32 cellular contexts compared by ENCODE assay signal in the genomic region with DNA sequence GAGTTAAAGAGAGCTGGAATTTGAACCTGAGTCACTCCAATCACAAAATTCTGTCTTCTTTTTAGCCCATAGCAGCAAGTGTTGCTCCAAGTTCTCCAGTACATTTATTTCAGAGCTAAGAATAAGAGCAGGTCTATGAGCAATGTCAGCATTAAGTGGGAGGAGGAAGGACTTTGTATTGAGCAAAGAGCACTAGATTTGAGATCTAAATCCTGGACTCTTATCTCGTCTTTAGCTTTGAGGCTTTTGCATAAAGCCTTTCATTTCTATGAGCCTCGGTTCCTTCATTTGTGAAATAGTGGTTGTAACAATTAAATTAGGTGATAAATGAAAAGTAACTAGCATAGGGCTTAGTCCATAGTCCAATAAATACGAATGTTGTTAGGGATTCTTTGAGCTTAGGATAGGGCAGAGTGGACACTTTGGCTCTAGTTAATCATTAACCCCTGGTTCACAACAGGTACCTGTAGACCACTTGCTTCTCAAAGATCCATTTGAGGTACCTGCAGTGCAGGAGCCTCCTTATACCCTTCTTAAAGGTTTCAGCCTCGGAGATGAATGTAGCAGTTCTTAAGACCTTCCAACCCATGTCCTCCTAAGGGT.
"Had no signal": no experiment of that assay in that cellular context is flagged by ENCODE, and none has a peak within 500 bp of the region (broad histone marks: within the 10 kb centered on the region; RNA-seq: fewer than 3 reads in every experiment).

No MANE protein-coding gene starts in this region.

- H3K9me3 Mint-ChIP-seq: activated CD4-positive, alpha-beta T cell treated with anti-CD3 and anti-CD28 coated beads, Interleukin-2, amount 10 ng/mL, durations not matched to agents 24 days and 14 days had no signal

- H3K27ac ChIP-seq: adrenal gland, ascending aorta, breast epithelium, cardiac muscle cell, colonic mucosa, epithelial cell of prostate, esophagus squamous epithelium, gastroesophageal sphincter, heart right ventricle had no signal

- H3K9me3 ChIP-seq: adrenal gland, ascending aorta, breast epithelium, colonic mucosa, esophagus squamous epithelium had no signal

- H3K4me1 Mint-ChIP-seq: activated CD4-positive, alpha-beta T cell treated with anti-CD3 and anti-CD28 coated beads for 36 hours; activated CD4-positive, alpha-beta T cell treated with anti-CD3 and anti-CD28 coated beads, Interleukin-2, amount 10 ng/mL, durations not matched to agents 24 days and 14 days; activated CD8-positive, alpha-beta memory T cell treated with anti-CD3 and anti-CD28 coated beads, Interleukin-2, amount 10 ng/mL, durations not matched to agents 7 days and 5 days; activated naive CD4-positive, alpha-beta T cell treated with anti-CD3 and anti-CD28 coated beads, Interleukin-2, amount 50 U/mL, for 24 hours; activated naive CD8-positive, alpha-beta T cell treated with anti-CD3 and anti-CD28 coated beads for 36 hours; activated naive CD8-positive, alpha-beta T cell treated with anti-CD3 and anti-CD28 coated beads, Interleukin-2, amount 50 U/mL, for 24 hours; brain had no signal

- H3K4me3 Mint-ChIP-seq: activated CD4-positive, alpha-beta memory T cell treated with anti-CD3 and anti-CD28 coated beads for 36 hours; activated CD4-positive, alpha-beta T cell treated with anti-CD3 and anti-CD28 coated beads for 36 hours; activated CD4-positive, alpha-beta T cell treated with anti-CD3 and anti-CD28 coated beads, Interleukin-2, amount 10 ng/mL, durations not matched to agents 24 days and 14 days; activated CD8-positive, alpha-beta memory T cell treated with anti-CD3 and anti-CD28 coated beads, Interleukin-2, amount 10 ng/mL, durations not matched to agents 7 days and 5 days; activated CD8-positive, alpha-beta T cell treated with anti-CD3 and anti-CD28 coated beads, Interleukin-2, amount 10 ng/mL, durations not matched to agents 7 days and 5 days; activated naive CD4-positive, alpha-beta T cell treated with anti-CD3 and anti-CD28 coated beads for 36 hours; activated naive CD4-positive, alpha-beta T cell treated with anti-CD3 and anti-CD28 coated beads, Interleukin-2, amount 50 U/mL, for 24 hours; activated naive CD8-positive, alpha-beta T cell treated with anti-CD3 and anti-CD28 coated beads for 36 hours; activated naive CD8-positive, alpha-beta T cell treated with anti-CD3 and anti-CD28 coated beads, Interleukin-2, amount 50 U/mL, for 24 hours; activated T-helper 1 cell treated with anti-CD3 and anti-CD28 coated beads, Interleukin-12 subunit alpha, Interleukin-12 subunit beta, Interleukin-2, Interleukin-4 antibody, amounts not matched to agents 30 ng/mL and 10 ng/mL and 1 ng/mL, durations not matched to agents 14 hours and 24 hours and 36 hours; brain had no signal

- H3K36me3 ChIP-seq: adrenal gland, ascending aorta, breast epithelium, cardiac muscle cell, colonic mucosa, esophagus squamous epithelium, gastroesophageal sphincter, heart right ventricle had no signal

- H3K27me3 Mint-ChIP-seq: activated CD4-positive, alpha-beta memory T cell treated with anti-CD3 and anti-CD28 coated beads for 36 hours; activated CD4-positive, alpha-beta T cell treated with anti-CD3 and anti-CD28 coated beads for 36 hours; activated CD4-positive, alpha-beta T cell treated with anti-CD3 and anti-CD28 coated beads, Interleukin-2, amount 10 ng/mL, durations not matched to agents 24 days and 14 days; activated CD8-positive, alpha-beta memory T cell treated with anti-CD3 and anti-CD28 coated beads, Interleukin-2, amount 10 ng/mL, durations not matched to agents 7 days and 5 days; activated naive CD4-positive, alpha-beta T cell treated with anti-CD3 and anti-CD28 coated beads, Interleukin-2, amount 50 U/mL, for 24 hours; activated naive CD8-positive, alpha-beta T cell treated with anti-CD3 and anti-CD28 coated beads for 36 hours; activated naive CD8-positive, alpha-beta T cell treated with anti-CD3 and anti-CD28 coated beads, Interleukin-2, amount 50 U/mL, for 24 hours; brain had no signal

- H3K27me3 ChIP-seq: adrenal gland, ascending aorta, breast epithelium, cardiac muscle cell, colonic mucosa, esophagus squamous epithelium, gastroesophageal sphincter, heart right ventricle had no signal

- H3K36me3 Mint-ChIP-seq: activated CD4-positive, alpha-beta memory T cell treated with anti-CD3 and anti-CD28 coated beads for 36 hours; activated CD8-positive, alpha-beta memory T cell treated with anti-CD3 and anti-CD28 coated beads, Interleukin-2, amount 10 ng/mL, durations not matched to agents 7 days and 5 days; activated naive CD4-positive, alpha-beta T cell treated with anti-CD3 and anti-CD28 coated beads, Interleukin-2, amount 50 U/mL, for 24 hours; activated naive CD8-positive, alpha-beta T cell treated with anti-CD3 and anti-CD28 coated beads for 36 hours; brain had no signal

- H3K27ac Mint-ChIP-seq: activated CD4-positive, alpha-beta memory T cell treated with anti-CD3 and anti-CD28 coated beads for 36 hours; activated CD4-positive, alpha-beta T cell treated with anti-CD3 and anti-CD28 coated beads for 36 hours; activated CD4-positive, alpha-beta T cell treated with anti-CD3 and anti-CD28 coated beads, Interleukin-2, amount 10 ng/mL, durations not matched to agents 24 days and 14 days; activated CD8-positive, alpha-beta memory T cell treated with anti-CD3 and anti-CD28 coated beads, Interleukin-2, amount 10 ng/mL, durations not matched to agents 7 days and 5 days; activated CD8-positive, alpha-beta T cell treated with anti-CD3 and anti-CD28 coated beads, Interleukin-2, amount 10 ng/mL, durations not matched to agents 7 days and 5 days; activated naive CD4-positive, alpha-beta T cell treated with anti-CD3 and anti-CD28 coated beads for 36 hours; activated naive CD4-positive, alpha-beta T cell treated with anti-CD3 and anti-CD28 coated beads, Interleukin-2, amount 50 U/mL, for 24 hours; activated naive CD8-positive, alpha-beta T cell treated with anti-CD3 and anti-CD28 coated beads for 36 hours; activated naive CD8-positive, alpha-beta T cell treated with anti-CD3 and anti-CD28 coated beads, Interleukin-2, amount 50 U/mL, for 24 hours; activated T-helper 1 cell treated with anti-CD3 and anti-CD28 coated beads, Interleukin-12 subunit alpha, Interleukin-12 subunit beta, Interleukin-2, Interleukin-4 antibody, amounts not matched to agents 30 ng/mL and 10 ng/mL and 1 ng/mL, durations not matched to agents 14 hours and 24 hours and 36 hours; activated T-helper 2 cell treated with anti-CD3 and anti-CD28 coated beads, Interferon-gamma antibody, Interleukin-2, Interleukin-4, amounts not matched to agents 10 μg/mL and 5 μg/mL and 100 μg/mL, durations not matched to agents 14 hours and 24 hours and 36 hours; brain had no signal

- DNase-seq: activated CD4-positive, alpha-beta memory T cell treated with anti-CD3 and anti-CD28 coated beads for 36 hours; activated CD4-positive, alpha-beta T cell treated with anti-CD3 and anti-CD28 coated beads for 36 hours; activated CD4-positive, alpha-beta T cell treated with anti-CD3 and anti-CD28 coated beads, Interleukin-2, amount 10 ng/mL, durations not matched to agents 24 days and 14 days; activated CD4-positive, CD25-positive, alpha-beta regulatory T cell; activated CD4-positive, CD25-positive, alpha-beta regulatory T cell treated with anti-CD3 and anti-CD28 coated beads, Interleukin-2, amount 50 U/mL, for 72 hours; activated CD8-positive, alpha-beta memory T cell treated with anti-CD3 and anti-CD28 coated beads, Interleukin-2, amount 10 ng/mL, durations not matched to agents 7 days and 5 days; activated CD8-positive, alpha-beta memory T cell treated with anti-CD3 and anti-CD28 coated beads, Interleukin-2, amount 50 U/mL, for 4 hours; activated CD8-positive, alpha-beta T cell treated with anti-CD3 and anti-CD28 coated beads, Interleukin-2, amount 10 ng/mL, durations not matched to agents 7 days and 5 days; activated effector memory CD4-positive, alpha-beta T cell treated with anti-CD3 and anti-CD28 coated beads, Interleukin-2, amount 50 U/mL, for 16 hours; activated naive CD4-positive, alpha-beta T cell treated with anti-CD3 and anti-CD28 coated beads for 36 hours; activated naive CD8-positive, alpha-beta T cell treated with anti-CD3 and anti-CD28 coated beads for 36 hours; activated naive CD8-positive, alpha-beta T cell treated with anti-CD3 and anti-CD28 coated beads, Interleukin-2, amount 50 U/mL, for 24 hours; activated T-cell treated with anti-CD3 and anti-CD28 coated beads, Interleukin-2, amount 50 U/mL, for 1 hour; activated T-cell treated with anti-CD3 and anti-CD28 coated beads, Interleukin-2, amount 50 U/mL, for 48 hours; central memory CD4-positive, alpha-beta T cell; cerebellar nuclear complex; colonic mucosa; effector CD8-positive, alpha-beta T cell; esophagus squamous epithelium; foreskin melanocyte; heart right ventricle; T-helper 2 cell had no signal

- ATAC-seq: activated CD4-positive, alpha-beta T cell treated with anti-CD3 and anti-CD28 coated beads for 36 hours; activated CD8-positive, alpha-beta memory T cell treated with anti-CD3 and anti-CD28 coated beads, Interleukin-2, amount 10 ng/mL, durations not matched to agents 7 days and 5 days; activated CD8-positive, alpha-beta T cell treated with anti-CD3 and anti-CD28 coated beads, Interleukin-2, amount 10 ng/mL, durations not matched to agents 7 days and 5 days; activated naive CD8-positive, alpha-beta T cell treated with anti-CD3 and anti-CD28 coated beads, Interleukin-2, amount 50 U/mL, for 24 hours had no signal

- H3K4me1 ChIP-seq: adrenal gland, ascending aorta, breast epithelium, colonic mucosa, esophagus squamous epithelium, gastroesophageal sphincter had no signal

- H3K4me3 ChIP-seq: adrenal gland, ascending aorta, breast epithelium, cardiac muscle cell, colonic mucosa, esophagus squamous epithelium, gastroesophageal sphincter, heart right ventricle had no signal
